ENCODE assay signal across 1 cellular context in genomic region chr20:50731930-50732690, GRCh38.
TF ChIP-seq lines count a peak whose summit lies in the region.

No MANE protein-coding gene starts in this region.

TF ChIP-seq in HepG2, 621 proteins besides CTCF, POLR2A, EP300 and RAD21 (continued from another document and continues in another):
- no peak for TF ChIP-seq HNF1A (IDR thresholded peaks at IDR 0.05; ENCODE audit: low read depth)
- no peak for TF ChIP-seq HNF1A (CRISPR knock-in tag; IDR thresholded peaks at IDR 0.05; ENCODE audit: borderline replicate concordance)
- no peak; the same call in 1 of the 2 replicates for TF ChIP-seq ZNF564 (CRISPR knock-in tag; IDR thresholded peaks at IDR 0.05)
- TF ChIP-seq ZBTB26 (CRISPR knock-in tag; IDR thresholded peaks at IDR 0.05; ENCODE audit: borderline replicate concordance) = no peak
- no peak for TF ChIP-seq MAX (IDR thresholded peaks at IDR 0.05)
- no peak for TF ChIP-seq ZNF841 (CRISPR knock-in tag; IDR thresholded peaks at IDR 0.05; ENCODE audit: borderline replicate concordance)
- no peak for TF ChIP-seq ZKSCAN1 (IDR thresholded peaks at IDR 0.05; ENCODE audit: low read length)
- TF ChIP-seq NCOA5 (CRISPR knock-in tag; IDR thresholded peaks at IDR 0.05) = no peak
- no peak for TF ChIP-seq DBP (CRISPR knock-in tag; IDR thresholded peaks at IDR 0.05; ENCODE audit: not compliant biosample characterization)
- no peak for TF ChIP-seq ZSCAN25 (CRISPR knock-in tag; IDR thresholded peaks at IDR 0.05)
- no peak for TF ChIP-seq ZNF7 (CRISPR knock-in tag; IDR thresholded peaks at IDR 0.05)
- TF ChIP-seq ARNTL (CRISPR knock-in tag; IDR thresholded peaks at IDR 0.05) = no peak
- no peak for TF ChIP-seq CREB1 (IDR thresholded peaks at IDR 0.05)
- no peak for TF ChIP-seq CREB1 (CRISPR knock-in tag; IDR thresholded peaks at IDR 0.05)
- TF ChIP-seq HINFP (CRISPR knock-in tag; IDR thresholded peaks at IDR 0.05; ENCODE audit: low read depth) = no peak
- no peak for TF ChIP-seq KDM5B (CRISPR knock-in tag; IDR thresholded peaks at IDR 0.05; ENCODE audit: borderline replicate concordance)
- TF ChIP-seq BRCA1 (CRISPR knock-in tag; IDR thresholded peaks at IDR 0.05) = no peak
- TF ChIP-seq MIXL1 (CRISPR knock-in tag; IDR thresholded peaks at IDR 0.05) = no peak
- peak; percentile 56; the same call in 1 of the 2 replicates for TF ChIP-seq NCOA1 (CRISPR knock-in tag; IDR thresholded peaks at IDR 0.05)
- TF ChIP-seq TEAD2 (CRISPR knock-in tag; IDR thresholded peaks at IDR 0.05) = no peak
- TF ChIP-seq THRA (CRISPR knock-in tag; IDR thresholded peaks at IDR 0.05; ENCODE audit: borderline replicate concordance) = peak; percentile 6; the same call in 1 of the 2 replicates
- TF ChIP-seq ZNF280B (CRISPR knock-in tag; IDR thresholded peaks at IDR 0.05; ENCODE audit: borderline replicate concordance) = no peak
- no peak for TF ChIP-seq ZNF3 (CRISPR knock-in tag; IDR thresholded peaks at IDR 0.05)
- no peak for TF ChIP-seq MXD4 (CRISPR knock-in tag; IDR thresholded peaks at IDR 0.05)
- no peak for TF ChIP-seq ZNF441 (CRISPR knock-in tag; IDR thresholded peaks at IDR 0.05; ENCODE audit: borderline replicate concordance)
- peak; percentile 76; the same call in 1 of the 2 replicates for TF ChIP-seq CHD2 (IDR thresholded peaks at IDR 0.05; ENCODE audit: low read depth, low read length)
- no peak for TF ChIP-seq ZNF552 (CRISPR knock-in tag; IDR thresholded peaks at IDR 0.05; ENCODE audit: borderline replicate concordance)
- TF ChIP-seq KIAA2018 (CRISPR knock-in tag; IDR thresholded peaks at IDR 0.05; ENCODE audit: borderline replicate concordance) = no peak
- TF ChIP-seq MNT (IDR thresholded peaks at IDR 0.05) = no peak
- TF ChIP-seq NR2F2 (IDR thresholded peaks at IDR 0.05; ENCODE audit: borderline replicate concordance, low read depth) = no peak
- no peak for TF ChIP-seq MYNN (CRISPR knock-in tag; IDR thresholded peaks at IDR 0.05; ENCODE audit: low read depth)
- TF ChIP-seq ZNF451 (CRISPR knock-in tag; IDR thresholded peaks at IDR 0.05) = no peak
- TF ChIP-seq ZNF543 (CRISPR knock-in tag; IDR thresholded peaks at IDR 0.05) = no peak
- TF ChIP-seq ZNF251 (CRISPR knock-in tag; IDR thresholded peaks at IDR 0.05) = no peak
- no peak for TF ChIP-seq TARDBP (CRISPR knock-in tag; IDR thresholded peaks at IDR 0.05)
- TF ChIP-seq PHF21A (CRISPR knock-in tag; IDR thresholded peaks at IDR 0.05) = no peak
- no peak for TF ChIP-seq LBX2 (CRISPR knock-in tag; IDR thresholded peaks at IDR 0.05; ENCODE audit: borderline replicate concordance)
- TF ChIP-seq ZNF24 (IDR thresholded peaks at IDR 0.05) = no peak
- no peak for TF ChIP-seq PREB (CRISPR knock-in tag; IDR thresholded peaks at IDR 0.05)
